Comparison of ENCODE assay signal across 26 cellular contexts in the genomic region with DNA sequence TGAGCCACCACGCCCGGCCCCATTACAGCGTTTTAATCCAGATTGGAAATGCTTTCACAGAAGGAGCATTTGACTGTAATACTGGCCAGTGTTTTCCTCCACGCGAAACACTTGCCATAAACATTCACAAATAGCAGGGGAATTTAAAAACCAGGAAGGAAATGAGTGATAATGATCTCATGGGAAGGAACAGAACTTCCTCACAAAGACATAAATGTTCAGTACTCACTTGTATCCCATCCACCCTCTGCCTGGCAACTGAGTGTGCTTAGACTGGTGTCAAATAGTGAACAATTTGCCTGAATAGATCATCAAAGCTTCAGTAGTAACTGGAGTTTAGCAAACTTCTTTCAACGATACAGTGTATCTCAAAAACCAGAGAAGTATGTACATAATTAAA. TPM values are rescaled to one million over a fixed set of nuclear protein-coding genes. Genes with fewer than 3 reads are reported as not detected.
DNase-seq lines count a peak whose midpoint lies in the region; ATAC-seq and TF ChIP-seq lines count a peak whose summit lies in the region.
"Had no signal": no experiment of that assay in that cellular context is flagged by ENCODE, and none has a peak within 500 bp of the region (broad histone marks: within the 10 kb centered on the region; RNA-seq: fewer than 3 reads in every experiment).

No MANE protein-coding gene starts in this region.

- H3K4me2 ChIP-seq in osteoblast (ENCODE audit: insufficient read depth, low read length) = no peak overlapping the region
- H3K4me2 ChIP-seq in SK-N-SH = no peak overlapping the region
- H3K4me2 ChIP-seq: PC-9 had no signal

- no peaks in the 10 kb centered on the region for H3K4me1 Mint-ChIP-seq in T-helper 17 cell
- H3K4me1 Mint-ChIP-seq: activated CD8-positive, alpha-beta memory T cell treated with anti-CD3 and anti-CD28 coated beads, Interleukin-2, amount 10 ng/mL, durations not matched to agents 7 days and 5 days; activated naive CD4-positive, alpha-beta T cell treated with anti-CD3 and anti-CD28 coated beads, Interleukin-2, amount 50 U/mL, for 24 hours; CD4-positive, CD25-positive, alpha-beta regulatory T cell had no signal

- H2AFZ ChIP-seq in osteoblast (ENCODE audit: low read length) (no peak overlapping the region), SK-N-SH (ENCODE audit: low read depth) (no peak overlapping the region)
- H2AFZ ChIP-seq: PC-9 had no signal

- peaks cover 13% of the 10 kb centered on the region for H3K27me3 Mint-ChIP-seq in T-helper 17 cell
- H3K27me3 Mint-ChIP-seq: activated naive CD4-positive, alpha-beta T cell treated with anti-CD3 and anti-CD28 coated beads, Interleukin-2, amount 50 U/mL, for 24 hours; type B pancreatic cell had no signal

- no peak overlapping the region for H3K27ac Mint-ChIP-seq in T-helper 17 cell
- H3K27ac Mint-ChIP-seq: activated CD8-positive, alpha-beta memory T cell treated with anti-CD3 and anti-CD28 coated beads, Interleukin-2, amount 10 ng/mL, durations not matched to agents 7 days and 5 days; activated naive CD4-positive, alpha-beta T cell treated with anti-CD3 and anti-CD28 coated beads, Interleukin-2, amount 50 U/mL, for 24 hours; CD4-positive, CD25-positive, alpha-beta regulatory T cell; naive B cell; type B pancreatic cell had no signal

- no peaks in the 10 kb centered on the region for H3K79me2 ChIP-seq in osteoblast (ENCODE audit: insufficient read depth, low read length)
- H3K79me2 ChIP-seq in SK-N-SH (ENCODE audit: insufficient read depth) = no peaks in the 10 kb centered on the region

- no peaks in the 10 kb centered on the region for H3K36me3 Mint-ChIP-seq in T-helper 17 cell (ENCODE audit: low read depth)
- H3K36me3 Mint-ChIP-seq: activated CD8-positive, alpha-beta memory T cell treated with anti-CD3 and anti-CD28 coated beads, Interleukin-2, amount 10 ng/mL, durations not matched to agents 7 days and 5 days; activated naive CD4-positive, alpha-beta T cell treated with anti-CD3 and anti-CD28 coated beads, Interleukin-2, amount 50 U/mL, for 24 hours; CD4-positive, CD25-positive, alpha-beta regulatory T cell; naive B cell; type B pancreatic cell had no signal

- TF ChIP-seq EP300 in SK-N-SH (IDR thresholded peaks at IDR 0.05; ENCODE audit: borderline replicate concordance in 1 of 2, low read depth in 1 of 2, low read length in 1 of 2) = no peak

- no peaks in the 10 kb centered on the region for H3F3A ChIP-seq in SK-N-SH (replicated peaks; ENCODE audit: insufficient read depth)

- DNase-seq in left ventricle myocardium inferior (no peak), cardiac septum (ENCODE audit: low spot score) (no peak), left lobe of liver (ENCODE audit: low spot score) (no peak), T-helper 17 cell (no peak), osteoblast (ENCODE audit: insufficient read length, low spot score, missing footprints) (no peak), SK-N-SH (no peak)
- no peak for DNase-seq in activated CD4-positive, alpha-beta T cell treated with anti-CD3 and anti-CD28 coated beads for 4 hours
- DNase-seq: ACHN; activated CD4-positive, alpha-beta T cell treated with anti-CD3 and anti-CD28 coated beads for 48 hours; activated CD8-positive, alpha-beta memory T cell treated with anti-CD3 and anti-CD28 coated beads, Interleukin-2, amount 10 ng/mL, durations not matched to agents 7 days and 5 days; anterior cingulate cortex; caudate nucleus; CD4-positive, CD25-positive, alpha-beta regulatory T cell; dorsolateral prefrontal cortex; mesenchymal stem cell; naive B cell; NCI-H2029 treated with DMSO at 0.1 percent for 48 hours; NCI-H345; occipital lobe; PC-9; SIG-M5; stimulated activated CD4-positive, alpha-beta T cell treated with anti-CD3 and anti-CD28 coated beads, Interleukin-15, amount 100 ng/mL, for 24 hours had no signal

- 89% methylated on average over 6 of the region's 6 CpGs for WGBS in SK-N-SH (ENCODE audit: low lambda C conversion rate)

- H3K4me3 Mint-ChIP-seq in T-helper 17 cell = no peak overlapping the region
- H3K4me3 Mint-ChIP-seq: activated CD8-positive, alpha-beta memory T cell treated with anti-CD3 and anti-CD28 coated beads, Interleukin-2, amount 10 ng/mL, durations not matched to agents 7 days and 5 days; activated naive CD4-positive, alpha-beta T cell treated with anti-CD3 and anti-CD28 coated beads, Interleukin-2, amount 50 U/mL, for 24 hours; CD4-positive, CD25-positive, alpha-beta regulatory T cell; naive B cell; type B pancreatic cell had no signal

- CTCF ChIA-PET in SK-N-SH (lab: Yijun Ruan, JAX) = no interaction called here

- no peaks in the 10 kb centered on the region for H3K9me2 ChIP-seq in SK-N-SH

- H3K27ac ChIP-seq in left ventricle myocardium inferior (replicated peaks) (peak overlapping the region; percentile 64), VCaP (peak overlapping the region; percentile 42), osteoblast (ENCODE audit: low read depth, low read length) (no peak overlapping the region), SK-N-SH (ENCODE audit: low read depth in 2 of 2, low read length in 1 of 2) (no peak overlapping the region)
- H3K27ac ChIP-seq: dorsolateral prefrontal cortex, PC-9 had no signal

- no peak for TF ChIP-seq RAD21 in SK-N-SH (IDR thresholded peaks at IDR 0.05; ENCODE audit: low read length)

- no peak overlapping the region for H3K9ac ChIP-seq in SK-N-SH

- intact Hi-C loops in left ventricle myocardium inferior (cut with micrococcal nuclease) (no loop called here), cardiac septum (cut with DNase I) (loop anchor here (5.0 kb wide), 1 partner anchor 235 kb away; no protein-coding TSS in a partner anchor)

- no peaks in the 10 kb centered on the region for H3K27me3 ChIP-seq in left ventricle myocardium inferior (ENCODE audit: low read depth)
- no peaks in the 10 kb centered on the region for H3K27me3 ChIP-seq in osteoblast (ENCODE audit: insufficient read depth, low read length)
- no peaks in the 10 kb centered on the region for H3K27me3 ChIP-seq in SK-N-SH (ENCODE audit: insufficient read depth)

- H3K4me3 ChIP-seq in left ventricle myocardium inferior = peak overlapping the region; percentile 11
- no peak overlapping the region for H3K4me3 ChIP-seq in osteoblast (ENCODE audit: insufficient read depth, low read length)
- H3K4me3 ChIP-seq in SK-N-SH (ENCODE audit: low read depth in 2 of 2, low read length in 1 of 2) = no peak overlapping the region
- H3K4me3 ChIP-seq: dorsolateral prefrontal cortex, K562, PC-9 had no signal

- peak; percentile 52 for ATAC-seq in left lobe of liver
- ATAC-seq in T-helper 17 cell = no peak
- ATAC-seq: activated CD8-positive, alpha-beta memory T cell treated with anti-CD3 and anti-CD28 coated beads, Interleukin-2, amount 10 ng/mL, durations not matched to agents 7 days and 5 days; K562 had no signal

- TF ChIP-seq CTCF in left ventricle myocardium inferior (IDR thresholded peaks at IDR 0.05; ENCODE audit: borderline replicate concordance) = no peak
- TF ChIP-seq CTCF in VCaP (conservative IDR thresholded peaks at IDR 0.05) = no peak
- no peak for TF ChIP-seq CTCF in osteoblast (IDR thresholded peaks at IDR 0.05; ENCODE audit: extremely low read depth, low read depth, low read length)
- no peak for TF ChIP-seq CTCF in SK-N-SH (IDR thresholded peaks at IDR 0.05)

- H3K4me1 ChIP-seq in left ventricle myocardium inferior = peaks cover 13% of the 10 kb centered on the region
- no peaks in the 10 kb centered on the region for H3K4me1 ChIP-seq in osteoblast (ENCODE audit: insufficient read depth, low read length)
- no peaks in the 10 kb centered on the region for H3K4me1 ChIP-seq in SK-N-SH (ENCODE audit: control insufficient read depth in 1 of 2, insufficient read depth in 2 of 2, low read depth in 1 of 2, low read length in 1 of 2)

- H3K9me3 ChIP-seq in left ventricle myocardium inferior (replicated peaks) (no peaks in the 10 kb centered on the region), T-helper 17 cell (ENCODE audit: control insufficient read depth, low read length, poor library complexity, severe bottlenecking) (no peaks in the 10 kb centered on the region), osteoblast (ENCODE audit: low read depth, low read length) (no peaks in the 10 kb centered on the region), SK-N-SH (no peaks in the 10 kb centered on the region)

- POLR2A ChIA-PET in SK-N-SH (lab: Yijun Ruan, JAX) = no interaction called here

- H4K20me1 ChIP-seq in osteoblast (ENCODE audit: insufficient read depth, low read length) (no peaks in the 10 kb centered on the region), SK-N-SH (ENCODE audit: insufficient read depth) (no peaks in the 10 kb centered on the region)

- H3K36me3 ChIP-seq in left ventricle myocardium inferior (no peaks in the 10 kb centered on the region), osteoblast (ENCODE audit: insufficient read depth, low read length) (no peaks in the 10 kb centered on the region), SK-N-SH (replicated peaks in 1 of 2; ENCODE audit: control insufficient read depth in 1 of 2, insufficient read depth in 2 of 2, low read length in 1 of 2) (no peaks in the 10 kb centered on the region)

TF ChIP-seq in SK-N-SH, 30 proteins besides CTCF, POLR2A, EP300 and RAD21 (continues in another document):
- TF ChIP-seq NRF1 (IDR thresholded peaks at IDR 0.05; ENCODE audit: low read depth, low read length) (no peak), FOXM1 (IDR thresholded peaks at IDR 0.05; ENCODE audit: low read depth) (no peak), FOXJ3 (CRISPR knock-in tag; IDR thresholded peaks at IDR 0.05) (no peak), SIN3A (IDR thresholded peaks at IDR 0.05; ENCODE audit: borderline replicate concordance, low read depth, low read length) (no peak), RXRA (IDR thresholded peaks at IDR 0.05; ENCODE audit: borderline replicate concordance, low read depth) (no peak), NFIC (IDR thresholded peaks at IDR 0.05; ENCODE audit: borderline replicate concordance) (no peak), FOSL2 (IDR thresholded peaks at IDR 0.05; ENCODE audit: borderline replicate concordance, low read depth) (no peak)

RNA-seq across cellular contexts. Expression of a gene that starts 54.1 kb away (rescaled TPM):
- total RNA-seq in left ventricle myocardium inferior (45.0 TPM), cardiac septum (43.4 TPM), left lobe of liver (28.1 TPM), T-helper 17 cell (10 to 100 TPM; 43.4 to 53.8 TPM), osteoblast (22.7 and 24.2 TPM in 2 replicates)
- polyA plus RNA-seq in SK-N-SH (2012; rRNA removed) = 29.1 and 31.4 TPM in 2 replicates
- 42.1 and 54.1 TPM in 2 replicates for polyA plus RNA-seq in SK-N-SH (2012; cell fraction: cytosol; rRNA removed)
- 10.5 and 23.5 TPM in 2 replicates for polyA plus RNA-seq in SK-N-SH (2012; cell fraction: nucleus; rRNA removed)

Comparison
In these comparisons a context has a peak if more than half of its experiments do, and no peak if none do; other contexts are left out.
1. H3K27ac ChIP-seq: peak in left ventricle myocardium inferior (single experiment) and VCaP (single experiment); none in osteoblast (single experiment) and SK-N-SH (0 of 2).